Comparison of ENCODE assay signal across 23 cellular contexts in the genomic region with DNA sequence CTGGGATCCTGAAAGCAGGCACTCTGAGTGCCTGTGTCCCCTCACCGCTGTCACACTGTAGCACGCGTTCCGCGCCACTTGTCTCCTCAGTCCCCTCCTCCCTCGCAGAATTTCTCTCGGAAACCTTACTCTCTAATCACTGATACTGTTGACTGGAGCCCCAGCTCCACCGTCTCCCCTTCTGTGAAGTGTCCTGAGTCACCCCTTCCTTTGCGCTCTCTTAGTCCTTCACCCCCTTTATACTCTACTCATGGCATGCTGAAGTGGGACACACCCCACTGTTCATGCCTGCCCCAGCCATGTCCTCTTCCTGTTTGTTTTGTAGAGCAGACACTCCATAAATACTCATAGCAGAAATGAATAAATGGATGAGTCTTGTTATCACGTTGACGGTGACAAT.
"Had no signal": no experiment of that assay in that cellular context is flagged by ENCODE, and none has a peak within 500 bp of the region (broad histone marks: within the 10 kb centered on the region; RNA-seq: fewer than 3 reads in every experiment).

No MANE protein-coding gene starts in this region.

- H3K4me3 ChIP-seq: heart left ventricle, ovary, right lobe of liver, thoracic aorta had no signal

- H3K36me3 Mint-ChIP-seq: activated CD4-positive, alpha-beta memory T cell treated with anti-CD3 and anti-CD28 coated beads for 36 hours; naive thymus-derived CD4-positive, alpha-beta T cell had no signal

- H3K36me3 ChIP-seq: heart left ventricle, ovary, right lobe of liver, thoracic aorta had no signal

- H3K4me1 ChIP-seq: heart left ventricle, right lobe of liver had no signal

- H3K9me3 ChIP-seq: heart left ventricle, ovary, right lobe of liver, thoracic aorta had no signal

- H3K27me3 ChIP-seq: heart left ventricle, ovary, right lobe of liver had no signal

- H3K27ac ChIP-seq: heart left ventricle, ovary, right lobe of liver, thoracic aorta had no signal

- H3K4me3 Mint-ChIP-seq: activated CD4-positive, alpha-beta memory T cell treated with anti-CD3 and anti-CD28 coated beads for 36 hours; activated CD4-positive, alpha-beta T cell treated with anti-CD3 and anti-CD28 coated beads, Interleukin-2, amount 10 ng/mL, durations not matched to agents 24 days and 14 days; activated T-cell treated with anti-CD3 and anti-CD28 coated beads, Interleukin-2, amount 50 U/mL, for 4 hours; activated T-helper 17 cell treated with anti-CD3 and anti-CD28 coated beads, Interleukin-2, amount 50 U/mL, for 72 hours; naive thymus-derived CD4-positive, alpha-beta T cell; stimulated activated naive CD8-positive, alpha-beta T cell treated with anti-CD3 and anti-CD28 coated beads, Interleukin-15, Interleukin-2, amounts not matched to agents 100 ng/mL and 50 ng/mL, for 24 hours had no signal

- H3K4me1 Mint-ChIP-seq: activated T-helper 17 cell treated with anti-CD3 and anti-CD28 coated beads, Interleukin-2, amount 50 U/mL, for 72 hours had no signal

- H3K9me3 Mint-ChIP-seq: activated CD4-positive, alpha-beta memory T cell treated with anti-CD3 and anti-CD28 coated beads for 36 hours; activated CD4-positive, alpha-beta T cell treated with anti-CD3 and anti-CD28 coated beads, Interleukin-2, amount 10 ng/mL, durations not matched to agents 24 days and 14 days; activated T-cell treated with anti-CD3 and anti-CD28 coated beads, Interleukin-2, amount 50 U/mL, for 4 hours; activated T-helper 17 cell treated with anti-CD3 and anti-CD28 coated beads, Interleukin-2, amount 50 U/mL, for 72 hours; naive thymus-derived CD4-positive, alpha-beta T cell; stimulated activated naive CD8-positive, alpha-beta T cell treated with anti-CD3 and anti-CD28 coated beads, Interleukin-15, Interleukin-2, amounts not matched to agents 100 ng/mL and 50 ng/mL, for 24 hours had no signal

- H3K27ac Mint-ChIP-seq: activated CD4-positive, alpha-beta memory T cell treated with anti-CD3 and anti-CD28 coated beads for 36 hours; activated CD4-positive, alpha-beta T cell treated with anti-CD3 and anti-CD28 coated beads, Interleukin-2, amount 10 ng/mL, durations not matched to agents 24 days and 14 days; activated T-helper 17 cell treated with anti-CD3 and anti-CD28 coated beads, Interleukin-2, amount 50 U/mL, for 72 hours; naive thymus-derived CD4-positive, alpha-beta T cell; progenitor cell of endocrine pancreas; stimulated activated naive CD8-positive, alpha-beta T cell treated with anti-CD3 and anti-CD28 coated beads, Interleukin-15, Interleukin-2, amounts not matched to agents 100 ng/mL and 50 ng/mL, for 24 hours had no signal

- DNase-seq: activated CD4-positive, alpha-beta memory T cell treated with anti-CD3 and anti-CD28 coated beads for 36 hours; activated CD4-positive, alpha-beta T cell treated with anti-CD3 and anti-CD28 coated beads, Interleukin-2, amount 10 ng/mL, durations not matched to agents 24 days and 14 days; activated CD4-positive, CD25-positive, alpha-beta regulatory T cell treated with anti-CD3 and anti-CD28 coated beads, Interleukin-2, amount 50 U/mL, for 72 hours; activated gamma-delta T cell treated with Interleukin-2 at 50 U/mL for 16 hours; activated naive CD4-positive, alpha-beta T cell treated with anti-CD3 and anti-CD28 coated beads, Interleukin-2, amount 50 U/mL, for 16 hours; activated T-cell treated with anti-CD3 and anti-CD28 coated beads, Interleukin-2, amount 50 U/mL, for 4 hours; amniotic stem cell; central memory CD4-positive, alpha-beta T cell; foreskin fibroblast; heart left ventricle; hypothalamus; naive thymus-derived CD4-positive, alpha-beta T cell; ovary; right lobe of liver; stimulated activated CD4-positive, alpha-beta T cell treated with anti-CD3 and anti-CD28 coated beads, Interleukin-2, amount 100 ng/mL, for 48 hours; T-helper 2 cell; trophoblast cell had no signal

- ATAC-seq: activated T-cell treated with anti-CD3 and anti-CD28 coated beads, Interleukin-2, amount 50 U/mL, for 4 hours; activated T-helper 17 cell treated with anti-CD3 and anti-CD28 coated beads, Interleukin-2, amount 50 U/mL, for 72 hours; esophagus mucosa; heart left ventricle; left lobe of liver; naive thymus-derived CD4-positive, alpha-beta T cell; right lobe of liver had no signal

- H3K27me3 Mint-ChIP-seq: activated CD4-positive, alpha-beta memory T cell treated with anti-CD3 and anti-CD28 coated beads for 36 hours; progenitor cell of endocrine pancreas; stimulated activated naive CD8-positive, alpha-beta T cell treated with anti-CD3 and anti-CD28 coated beads, Interleukin-15, Interleukin-2, amounts not matched to agents 100 ng/mL and 50 ng/mL, for 24 hours had no signal
